ENCODE assay signal across 21 cellular contexts in genomic region chr7:116734736-116735135, GRCh38.
"Had no signal": no experiment of that assay in that cellular context is flagged by ENCODE, and none has a peak within 500 bp of the region (broad histone marks: within the 10 kb centered on the region; RNA-seq: fewer than 3 reads in every experiment).

No MANE protein-coding gene starts in this region.

- H3K4me1 ChIP-seq: ascending aorta, parathyroid adenoma, suprapubic skin had no signal

- H3K9me3 ChIP-seq: ascending aorta, right lobe of liver, suprapubic skin, transverse colon had no signal

- DNase-seq: activated CD8-positive, alpha-beta memory T cell treated with anti-CD3 and anti-CD28 coated beads for 24 hours; activated CD8-positive, alpha-beta memory T cell treated with anti-CD3 and anti-CD28 coated beads, Interleukin-2, amount 50 U/mL, for 4 hours; activated T-cell treated with anti-CD3 and anti-CD28 coated beads, Interleukin-2, amount 50 U/mL, for 24 hours; central memory CD4-positive, alpha-beta T cell; effector CD8-positive, alpha-beta T cell; foreskin keratinocyte; immature natural killer cell; right lobe of liver; small intestine; stimulated activated CD4-positive, alpha-beta T cell treated with anti-CD3 and anti-CD28 coated beads, Interleukin-2, amount 100 ng/mL, for 24 hours; stimulated activated naive CD8-positive, alpha-beta T cell treated with anti-CD3 and anti-CD28 coated beads, Interleukin-15, amount 100 ng/mL, for 72 hours; transverse colon had no signal

- H3K9ac ChIP-seq: parathyroid adenoma had no signal

- H3K36me3 ChIP-seq: ascending aorta, right lobe of liver, suprapubic skin, transverse colon had no signal

- H3K4me3 ChIP-seq: ascending aorta, hepatocyte, right lobe of liver, suprapubic skin, transverse colon had no signal

- H3K4me2 ChIP-seq: hepatocyte had no signal

- H2AFZ ChIP-seq: hepatocyte, parathyroid adenoma had no signal

- H3K79me2 ChIP-seq: hepatocyte, parathyroid adenoma had no signal

- ATAC-seq: activated naive CD4-positive, alpha-beta T cell treated with anti-CD3 and anti-CD28 coated beads, Interleukin-2, amount 50 U/mL, for 72 hours; activated T-helper 17 cell treated with anti-CD3 and anti-CD28 coated beads, Interleukin-2, amount 50 U/mL, for 72 hours; foreskin keratinocyte; left lobe of liver; natural killer cell treated with Interleukin-12 subunit alpha and Interleukin-12 subunit beta and Interleukin-15 and Interleukin-18, amount 100 ng/mL, for 72 hours; right lobe of liver; stimulated activated effector memory CD8-positive, alpha-beta T cell treated with anti-CD3 and anti-CD28 coated beads, Interleukin-12 subunit alpha, Interleukin-12 subunit beta, amount 100 ng/mL, for 72 hours; stimulated activated naive CD8-positive, alpha-beta T cell treated with anti-CD3 and anti-CD28 coated beads, Interleukin-15, amount 100 ng/mL, for 72 hours had no signal

- H3K27ac ChIP-seq: ascending aorta, foreskin keratinocyte, hepatocyte, parathyroid adenoma, suprapubic skin, transverse colon had no signal

- H3K27me3 ChIP-seq: ascending aorta, foreskin keratinocyte, hepatocyte, right lobe of liver, suprapubic skin, transverse colon had no signal
